17 cellular contexts compared by ENCODE assay signal in the genomic region with DNA sequence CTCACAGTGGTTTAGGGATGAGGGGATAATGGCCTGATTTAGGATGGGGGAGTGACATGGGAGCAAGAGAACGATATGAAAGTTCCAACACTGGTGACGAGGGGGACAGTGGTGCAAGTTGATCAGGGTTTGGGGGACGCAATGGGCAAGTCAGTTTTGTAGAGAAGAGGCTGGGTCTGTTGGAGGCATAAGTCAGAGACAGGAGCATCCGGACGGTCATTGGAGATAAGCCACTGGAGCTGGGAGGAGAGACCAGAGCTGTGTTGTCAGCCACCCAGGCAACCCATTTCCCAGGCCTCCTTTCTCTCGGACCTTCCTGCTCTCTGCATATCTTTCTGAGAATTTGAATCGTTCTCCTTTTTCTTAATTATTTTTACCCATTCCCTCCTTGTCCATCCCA. TPM values are rescaled to one million over a fixed set of nuclear protein-coding genes. Genes with fewer than 3 reads are reported as not detected.
"Had no signal": no experiment of that assay in that cellular context is flagged by ENCODE, and none has a peak within 500 bp of the region (broad histone marks: within the 10 kb centered on the region; RNA-seq: fewer than 3 reads in every experiment).

No MANE protein-coding gene starts in this region.

- H3K27ac ChIP-seq: esophagus squamous epithelium, psoas muscle, right lobe of liver, suprapubic skin had no signal

- DNase-seq: activated CD4-positive, CD25-positive, alpha-beta regulatory T cell; activated CD8-positive, alpha-beta memory T cell treated with anti-CD3 and anti-CD28 coated beads, Interleukin-2, amount 10 ng/mL, durations not matched to agents 7 days and 5 days; activated naive CD4-positive, alpha-beta T cell treated with anti-CD3 and anti-CD28 coated beads for 36 hours; activated T-cell treated with anti-CD3 and anti-CD28 coated beads, Interleukin-2, amount 50 U/mL, for 48 hours; esophagus squamous epithelium; foreskin fibroblast; mammary epithelial cell; natural killer cell; occipital lobe; right lobe of liver; stimulated activated naive CD4-positive, alpha-beta T cell had no signal

- H3K9me3 ChIP-seq: esophagus squamous epithelium, psoas muscle, right lobe of liver, suprapubic skin had no signal

- H3K27ac Mint-ChIP-seq: activated CD8-positive, alpha-beta memory T cell treated with anti-CD3 and anti-CD28 coated beads, Interleukin-2, amount 10 ng/mL, durations not matched to agents 7 days and 5 days; activated naive CD4-positive, alpha-beta T cell treated with anti-CD3 and anti-CD28 coated beads for 36 hours; brain; natural killer cell; type B pancreatic cell had no signal

- ATAC-seq: activated CD8-positive, alpha-beta memory T cell treated with anti-CD3 and anti-CD28 coated beads, Interleukin-2, amount 10 ng/mL, durations not matched to agents 7 days and 5 days; natural killer cell; psoas muscle had no signal

- H3K4me3 ChIP-seq: esophagus squamous epithelium, psoas muscle, right lobe of liver, suprapubic skin had no signal

- H3K4me1 ChIP-seq: psoas muscle, right lobe of liver had no signal

- H3K9me3 Mint-ChIP-seq: activated naive CD4-positive, alpha-beta T cell treated with anti-CD3 and anti-CD28 coated beads for 36 hours; brain; natural killer cell; type B pancreatic cell had no signal

- H3K27me3 Mint-ChIP-seq: activated CD8-positive, alpha-beta memory T cell treated with anti-CD3 and anti-CD28 coated beads, Interleukin-2, amount 10 ng/mL, durations not matched to agents 7 days and 5 days; brain; type B pancreatic cell had no signal

- FAIRE-seq: TTC549 had no signal

- H3K4me3 Mint-ChIP-seq: activated CD8-positive, alpha-beta memory T cell treated with anti-CD3 and anti-CD28 coated beads, Interleukin-2, amount 10 ng/mL, durations not matched to agents 7 days and 5 days; activated naive CD4-positive, alpha-beta T cell treated with anti-CD3 and anti-CD28 coated beads for 36 hours; brain; natural killer cell; type B pancreatic cell had no signal

- H3K27me3 ChIP-seq: esophagus squamous epithelium, right lobe of liver, suprapubic skin had no signal

RNA-seq across cellular contexts. Expression of a gene that starts 23.5 kb away (rescaled TPM):
- total RNA-seq: psoas muscle, SK-MEL-5, suprapubic skin had no signal
- polyA plus RNA-seq: mammary epithelial cell had no signal
